Comparison of ENCODE assay signal across 27 cellular contexts in genomic region chr7:101381549-101381948, GRCh38. TPM values are rescaled to one million over a fixed set of nuclear protein-coding genes. Genes with fewer than 3 reads are reported as not detected.
"Had no signal": no experiment of that assay in that cellular context is flagged by ENCODE, and none has a peak within 500 bp of the region (broad histone marks: within the 10 kb centered on the region; RNA-seq: fewer than 3 reads in every experiment).

No MANE protein-coding gene starts in this region.

- ATAC-seq: effector memory CD8-positive, alpha-beta T cell; esophagus mucosa; gastrocnemius medialis; heart right ventricle; left cardiac atrium; left lung; left ventricle myocardium superior; lower lobe of right lung had no signal

- H3K4me3 Mint-ChIP-seq: dendritic cell treated with granulocyte-macrophage colony-stimulating factor and Interleukin-4, amounts not matched to agents 40 ng/mL and 50 ng/mL, for 4 days; effector memory CD8-positive, alpha-beta T cell; endodermal cell had no signal

- H3K4me3 ChIP-seq: colonic mucosa, esophagus squamous epithelium, gastrocnemius medialis, heart right ventricle, left lung, lower lobe of right lung had no signal

- H3K9me3 ChIP-seq: colonic mucosa, gastrocnemius medialis, lower lobe of right lung had no signal

- H3K36me3 ChIP-seq: colonic mucosa, esophagus squamous epithelium, gastrocnemius medialis, heart right ventricle, left lung, lower lobe of right lung had no signal

- H3K27ac Mint-ChIP-seq: dendritic cell treated with granulocyte-macrophage colony-stimulating factor and Interleukin-4, amounts not matched to agents 40 ng/mL and 50 ng/mL, for 4 days; effector memory CD8-positive, alpha-beta T cell; endodermal cell had no signal

- H3K9me3 Mint-ChIP-seq: dendritic cell treated with granulocyte-macrophage colony-stimulating factor and Interleukin-4, amounts not matched to agents 40 ng/mL and 50 ng/mL, for 4 days; effector memory CD8-positive, alpha-beta T cell had no signal

- DNase-seq: colonic mucosa; cortex of kidney; effector CD8-positive, alpha-beta T cell; effector memory CD8-positive, alpha-beta T cell; endodermal cell; erythroblast; esophagus squamous epithelium; foreskin fibroblast; foreskin melanocyte; gastrocnemius medialis; glutamatergic neuron; head of caudate nucleus; heart right ventricle; hippocampal formation; left cardiac atrium; left lung; left ventricle myocardium superior; lower lobe of right lung; mesenchymal stem cell; midbrain had no signal

- H3K27ac ChIP-seq: colonic mucosa, epithelial cell of prostate, esophagus squamous epithelium, gastrocnemius medialis, heart right ventricle, left lung, lower lobe of right lung had no signal

- H3K4me1 ChIP-seq: colonic mucosa, gastrocnemius medialis, left lung, lower lobe of right lung had no signal

RNA-seq across cellular contexts. Expression of gene COL26A1, which starts 18.9 kb away (rescaled TPM):
- total RNA-seq: dermis microvascular lymphatic vessel endothelial cell, esophagus mucosa, esophagus squamous epithelium, gastrocnemius medialis, glomerular endothelial cell, left cardiac atrium, left ventricle myocardium superior, lung microvascular endothelial cell, mesenteric fat pad had no signal
